ENCODE assay signal across 13 cellular contexts in the genomic region with DNA sequence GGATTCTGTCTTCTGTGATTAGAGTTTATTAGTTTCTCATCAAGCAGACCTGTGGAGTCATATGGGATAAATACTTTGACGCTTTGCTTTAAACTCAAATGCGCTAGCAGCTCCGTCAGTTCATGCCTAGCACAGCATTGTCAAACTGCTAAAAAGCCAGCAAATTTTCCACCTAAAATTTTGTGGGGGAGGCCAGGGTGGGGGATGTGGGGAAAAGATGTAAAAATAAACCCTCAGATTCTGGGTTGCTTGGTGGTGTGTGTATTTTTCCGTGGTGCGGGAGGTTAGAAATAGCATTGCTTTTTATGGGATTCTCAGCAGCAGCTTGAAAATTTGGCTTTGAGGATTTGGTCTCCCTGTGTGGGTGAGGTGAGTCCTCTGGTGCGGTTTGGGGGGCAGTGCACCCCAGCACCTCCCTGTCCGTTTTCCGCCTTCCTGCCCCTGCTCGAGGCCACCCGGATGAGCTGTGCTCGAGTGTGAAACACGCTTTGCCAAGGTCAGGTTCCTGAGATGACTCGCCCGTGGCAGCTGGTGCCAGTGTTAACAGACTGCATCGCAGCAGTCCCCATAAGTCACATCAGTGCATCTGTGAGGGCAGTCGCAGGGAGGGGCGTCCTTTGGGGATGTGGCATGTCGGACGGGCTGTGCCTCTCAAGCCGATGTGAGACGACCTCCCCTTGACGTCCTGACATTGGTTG.
DNase-seq lines count a peak whose midpoint lies in the region; ATAC-seq lines count a peak whose summit lies in the region.
"Had no signal": no experiment of that assay in that cellular context is flagged by ENCODE, and none has a peak within 500 bp of the region (broad histone marks: within the 10 kb centered on the region; RNA-seq: fewer than 3 reads in every experiment).

No MANE protein-coding gene starts in this region.

- peak; percentile 50 for DNase-seq in stimulated activated naive CD4-positive, alpha-beta T cell treated with Interleukin-2 at 50 U/mL for 16 hours (lab: John Stamatoyannopoulos, UW)
- no peak for DNase-seq in stimulated activated naive CD4-positive, alpha-beta T cell (lab: John Stamatoyannopoulos, UW)
- no peak for DNase-seq in activated T-helper 2 cell treated with anti-CD3 and anti-CD28 coated beads, Interferon-gamma antibody, Interleukin-2, Interleukin-4, amounts not matched to agents 10 μg/mL and 5 μg/mL and 100 μg/mL, durations not matched to agents 14 hours and 24 hours and 36 hours (ENCODE audit: low spot score)
- DNase-seq in NK-92 (lab: John Stamatoyannopoulos, UW; ENCODE audit: unreplicated experiment) = no peak
- DNase-seq: Kasumi-1, NCI-H2029 treated with DMSO at 0.1 percent for 48 hours had no signal

- peaks cover 6% of the 10 kb centered on the region for H3K9me3 Mint-ChIP-seq in activated T-helper 2 cell treated with anti-CD3 and anti-CD28 coated beads, Interferon-gamma antibody, Interleukin-2, Interleukin-4, amounts not matched to agents 10 μg/mL and 5 μg/mL and 100 μg/mL, durations not matched to agents 14 hours and 24 hours and 36 hours

- no peaks in the 10 kb centered on the region for H3K27me3 Mint-ChIP-seq in activated T-helper 2 cell treated with anti-CD3 and anti-CD28 coated beads, Interferon-gamma antibody, Interleukin-2, Interleukin-4, amounts not matched to agents 10 μg/mL and 5 μg/mL and 100 μg/mL, durations not matched to agents 14 hours and 24 hours and 36 hours (ENCODE audit: low read depth)
- H3K27me3 Mint-ChIP-seq: brain had no signal

- peak overlapping the region; percentile 23 for H3K27ac Mint-ChIP-seq in activated T-helper 2 cell treated with anti-CD3 and anti-CD28 coated beads, Interferon-gamma antibody, Interleukin-2, Interleukin-4, amounts not matched to agents 10 μg/mL and 5 μg/mL and 100 μg/mL, durations not matched to agents 14 hours and 24 hours and 36 hours

- no peak overlapping the region for H3K4me3 Mint-ChIP-seq in activated T-helper 2 cell treated with anti-CD3 and anti-CD28 coated beads, Interferon-gamma antibody, Interleukin-2, Interleukin-4, amounts not matched to agents 10 μg/mL and 5 μg/mL and 100 μg/mL, durations not matched to agents 14 hours and 24 hours and 36 hours (ENCODE audit: low read depth)
- H3K4me3 Mint-ChIP-seq: brain, neural crest cell had no signal

- no peaks in the 10 kb centered on the region for H3K9me3 ChIP-seq in muscle layer of colon (ENCODE audit: low read length)

- peaks cover 26% of the 10 kb centered on the region for H3K36me3 Mint-ChIP-seq in activated T-helper 2 cell treated with anti-CD3 and anti-CD28 coated beads, Interferon-gamma antibody, Interleukin-2, Interleukin-4, amounts not matched to agents 10 μg/mL and 5 μg/mL and 100 μg/mL, durations not matched to agents 14 hours and 24 hours and 36 hours (ENCODE audit: low read depth)

- ATAC-seq in HG03439 (IDR thresholded peaks at IDR 0.05; ENCODE audit: unreplicated experiment) (no peak), HG03280 (IDR thresholded peaks at IDR 0.05; ENCODE audit: unreplicated experiment) (no peak), GM19023 (IDR thresholded peaks at IDR 0.05; ENCODE audit: unreplicated experiment) (no peak)

- H3K4me1 Mint-ChIP-seq in activated T-helper 2 cell treated with anti-CD3 and anti-CD28 coated beads, Interferon-gamma antibody, Interleukin-2, Interleukin-4, amounts not matched to agents 10 μg/mL and 5 μg/mL and 100 μg/mL, durations not matched to agents 14 hours and 24 hours and 36 hours (ENCODE audit: low read depth) = peaks cover 74% of the 10 kb centered on the region

- intact Hi-C loops in activated T-helper 2 cell treated with anti-CD3 and anti-CD28 coated beads, Interferon-gamma antibody, Interleukin-2, Interleukin-4, amounts not matched to agents 10 μg/mL and 5 μg/mL and 100 μg/mL, durations not matched to agents 14 hours and 24 hours and 36 hours (cut with micrococcal nuclease) = no loop called here

- no peak overlapping the region for H3K9ac ChIP-seq in muscle layer of colon (ENCODE audit: low read length)

- peak overlapping the region; percentile 3 for H3K27ac ChIP-seq in muscle layer of colon (ENCODE audit: low read depth, low read length)
- H3K27ac ChIP-seq: hepatocyte had no signal

- no peaks in the 10 kb centered on the region for H3K27me3 ChIP-seq in muscle layer of colon (ENCODE audit: control insufficient read depth in 1 of 2, insufficient read depth in 2 of 2, low read length in 2 of 2)
- H3K27me3 ChIP-seq: hepatocyte had no signal

- peaks cover 24% of the 10 kb centered on the region for H3K4me1 ChIP-seq in muscle layer of colon (ENCODE audit: insufficient read depth, low read length)

- peak overlapping the region; percentile 7 to 37 for H3K4me3 ChIP-seq in muscle layer of colon (ENCODE audit: low read depth in 1 of 2, low read length in 2 of 2)
- H3K4me3 ChIP-seq: hepatocyte had no signal

- peaks cover 5% of the 10 kb centered on the region for H3K36me3 ChIP-seq in muscle layer of colon (ENCODE audit: insufficient read depth, low read length)
